9 cellular contexts compared by ENCODE assay signal in the genomic region with DNA sequence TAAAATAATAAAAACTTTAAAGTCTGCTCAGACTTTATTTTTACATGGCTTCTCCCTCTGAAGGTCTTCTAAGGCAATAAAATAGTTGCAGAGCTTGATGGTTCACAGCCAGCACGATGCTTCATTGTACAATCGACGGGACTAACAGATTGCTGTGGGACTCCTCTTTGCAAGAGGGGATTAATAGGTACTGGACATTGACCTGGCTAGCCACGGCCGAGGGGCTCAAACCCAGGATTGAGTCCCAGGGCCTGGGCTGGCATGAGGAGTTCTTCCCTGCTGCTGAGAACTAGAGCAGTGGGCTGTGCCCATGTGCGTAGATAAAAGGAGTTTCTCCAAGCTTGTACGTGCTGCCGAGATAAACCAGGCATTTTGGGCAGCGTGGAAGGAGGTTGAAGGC. TPM values are rescaled to one million over a fixed set of nuclear protein-coding genes. Genes with fewer than 3 reads are reported as not detected.
"Had no signal": no experiment of that assay in that cellular context is flagged by ENCODE, and none has a peak within 500 bp of the region (broad histone marks: within the 10 kb centered on the region; RNA-seq: fewer than 3 reads in every experiment).

No MANE protein-coding gene starts in this region.

- ATAC-seq: GM23338, HCT116 had no signal

- DNase-seq: GM23248, GOT3, H7, H9, HCEC 1CT, HFFc6 had no signal

- H3K27ac Mint-ChIP-seq: GM23338, HFFc6 had no signal

- H3K4me1 Mint-ChIP-seq: GM23338, H9 had no signal

- H3K4me3 Mint-ChIP-seq: GM23338, H9, HFFc6 had no signal

- H3K9me3 Mint-ChIP-seq: GM23338, H9, HFFc6 had no signal

RNA-seq across cellular contexts. Expression of gene BCO1, which starts 52.6 kb away (rescaled TPM):
- total RNA-seq: GM23248, H1, H9, HFFc6 had no signal
